In genomic region chr21:31261759-31262158, GRCh38 we compare ENCODE assay signal across 34 cellular contexts.
"Had no signal": no experiment of that assay in that cellular context is flagged by ENCODE, and none has a peak within 500 bp of the region (broad histone marks: within the 10 kb centered on the region; RNA-seq: fewer than 3 reads in every experiment).

No MANE protein-coding gene starts in this region.

- H3K36me3 ChIP-seq: adrenal gland, cardiac muscle cell, esophagus muscularis mucosa, gastrocnemius medialis, heart left ventricle had no signal

- H3K36me3 Mint-ChIP-seq: activated naive CD4-positive, alpha-beta T cell treated with anti-CD3 and anti-CD28 coated beads, Interleukin-2, amount 50 U/mL, for 24 hours had no signal

- H3K27me3 ChIP-seq: adrenal gland, body of pancreas, cardiac muscle cell, foreskin keratinocyte, gastrocnemius medialis, heart left ventricle had no signal

- ATAC-seq: activated CD8-positive, alpha-beta memory T cell treated with anti-CD3 and anti-CD28 coated beads, Interleukin-2, amount 10 ng/mL, durations not matched to agents 7 days and 5 days; activated naive CD8-positive, alpha-beta T cell treated with anti-CD3 and anti-CD28 coated beads, Interleukin-2, amount 50 U/mL, for 24 hours; body of pancreas; effector memory CD8-positive, alpha-beta T cell; foreskin keratinocyte; gastrocnemius medialis; heart left ventricle had no signal

- H3K27ac ChIP-seq: adrenal gland, body of pancreas, cardiac muscle cell, esophagus muscularis mucosa, foreskin keratinocyte, gastrocnemius medialis, heart left ventricle had no signal

- FAIRE-seq: colon had no signal

- H3K4me3 Mint-ChIP-seq: activated CD4-positive, alpha-beta memory T cell treated with anti-CD3 and anti-CD28 coated beads, Interleukin-2, amount 10 ng/mL, durations not matched to agents 7 days and 5 days; activated CD4-positive, alpha-beta T cell treated with anti-CD3 and anti-CD28 coated beads, Interleukin-2, amount 10 ng/mL, durations not matched to agents 7 days and 5 days; activated CD8-positive, alpha-beta memory T cell treated with anti-CD3 and anti-CD28 coated beads, Interleukin-2, amount 10 ng/mL, durations not matched to agents 7 days and 5 days; activated naive CD4-positive, alpha-beta T cell treated with anti-CD3 and anti-CD28 coated beads for 36 hours; activated naive CD4-positive, alpha-beta T cell treated with anti-CD3 and anti-CD28 coated beads, Interleukin-2, amount 50 U/mL, for 24 hours; activated naive CD8-positive, alpha-beta T cell treated with anti-CD3 and anti-CD28 coated beads for 36 hours; activated naive CD8-positive, alpha-beta T cell treated with anti-CD3 and anti-CD28 coated beads, Interleukin-2, amount 50 U/mL, for 24 hours; activated T-helper 1 cell treated with anti-CD3 and anti-CD28 coated beads, Interleukin-12 subunit alpha, Interleukin-12 subunit beta, Interleukin-2, Interleukin-4 antibody, amounts not matched to agents 30 ng/mL and 10 ng/mL and 1 ng/mL, durations not matched to agents 14 hours and 24 hours and 36 hours; effector memory CD8-positive, alpha-beta T cell had no signal

- H3K27me3 Mint-ChIP-seq: activated CD4-positive, alpha-beta memory T cell treated with anti-CD3 and anti-CD28 coated beads, Interleukin-2, amount 10 ng/mL, durations not matched to agents 7 days and 5 days; activated naive CD4-positive, alpha-beta T cell treated with anti-CD3 and anti-CD28 coated beads, Interleukin-2, amount 50 U/mL, for 24 hours; activated naive CD8-positive, alpha-beta T cell treated with anti-CD3 and anti-CD28 coated beads, Interleukin-2, amount 50 U/mL, for 24 hours had no signal

- H3K27ac Mint-ChIP-seq: activated CD4-positive, alpha-beta memory T cell treated with anti-CD3 and anti-CD28 coated beads, Interleukin-2, amount 10 ng/mL, durations not matched to agents 7 days and 5 days; activated CD4-positive, alpha-beta T cell treated with anti-CD3 and anti-CD28 coated beads, Interleukin-2, amount 10 ng/mL, durations not matched to agents 7 days and 5 days; activated CD8-positive, alpha-beta memory T cell treated with anti-CD3 and anti-CD28 coated beads, Interleukin-2, amount 10 ng/mL, durations not matched to agents 7 days and 5 days; activated naive CD4-positive, alpha-beta T cell treated with anti-CD3 and anti-CD28 coated beads for 36 hours; activated naive CD8-positive, alpha-beta T cell treated with anti-CD3 and anti-CD28 coated beads for 36 hours; activated naive CD8-positive, alpha-beta T cell treated with anti-CD3 and anti-CD28 coated beads, Interleukin-2, amount 50 U/mL, for 24 hours; activated T-helper 1 cell treated with anti-CD3 and anti-CD28 coated beads, Interleukin-12 subunit alpha, Interleukin-12 subunit beta, Interleukin-2, Interleukin-4 antibody, amounts not matched to agents 30 ng/mL and 10 ng/mL and 1 ng/mL, durations not matched to agents 14 hours and 24 hours and 36 hours; activated T-helper 2 cell treated with anti-CD3 and anti-CD28 coated beads, Interferon-gamma antibody, Interleukin-2, Interleukin-4, amounts not matched to agents 10 μg/mL and 5 μg/mL and 100 μg/mL, durations not matched to agents 14 hours and 24 hours and 36 hours had no signal

- H3K4me1 ChIP-seq: adrenal gland, esophagus muscularis mucosa, foreskin keratinocyte, gastrocnemius medialis had no signal

- DNase-seq: activated CD4-positive, alpha-beta memory T cell treated with anti-CD3 and anti-CD28 coated beads, Interleukin-2, amount 10 ng/mL, durations not matched to agents 7 days and 5 days; activated CD4-positive, alpha-beta T cell treated with anti-CD3 and anti-CD28 coated beads for 1 hour; activated CD4-positive, alpha-beta T cell treated with anti-CD3 and anti-CD28 coated beads for 4 hours; activated CD4-positive, alpha-beta T cell treated with anti-CD3 and anti-CD28 coated beads, Interleukin-2, amount 10 ng/mL, durations not matched to agents 7 days and 5 days; activated CD4-positive, alpha-beta T cell treated with anti-CD3 and anti-CD28 coated beads, Interleukin-2, amount 50 U/mL, for 4 hours; activated CD8-positive, alpha-beta memory T cell treated with anti-CD3 and anti-CD28 coated beads, Interleukin-2, amount 10 ng/mL, durations not matched to agents 7 days and 5 days; activated CD8-positive, alpha-beta memory T cell treated with anti-CD3 and anti-CD28 coated beads, Interleukin-2, amount 50 U/mL, for 4 hours; activated effector memory CD4-positive, alpha-beta T cell treated with anti-CD3 and anti-CD28 coated beads, Interleukin-2, amount 50 U/mL, for 16 hours; activated naive CD4-positive, alpha-beta T cell treated with anti-CD3 and anti-CD28 coated beads for 36 hours; activated naive CD8-positive, alpha-beta T cell treated with anti-CD3 and anti-CD28 coated beads for 36 hours; activated naive CD8-positive, alpha-beta T cell treated with anti-CD3 and anti-CD28 coated beads, Interleukin-2, amount 50 U/mL, for 24 hours; activated T-cell treated with anti-CD3 and anti-CD28 coated beads, Interleukin-2, amount 50 U/mL, for 1 hour; activated T-cell treated with anti-CD3 and anti-CD28 coated beads, Interleukin-2, amount 50 U/mL, for 48 hours; adrenal gland; amygdala; aorta; body of pancreas; central memory CD4-positive, alpha-beta T cell; cortex of kidney; dermis blood vessel endothelial cell; effector CD4-positive, alpha-beta T cell; effector memory CD8-positive, alpha-beta T cell; erythroblast; foreskin keratinocyte; gastrocnemius medialis; glutamatergic neuron; heart left ventricle; T-helper 2 cell had no signal

- H3K9me3 ChIP-seq: adrenal gland, body of pancreas, esophagus muscularis mucosa, gastrocnemius medialis, heart left ventricle had no signal

- H3K4me3 ChIP-seq: adrenal gland, body of pancreas, cardiac muscle cell, esophagus muscularis mucosa, gastrocnemius medialis, heart left ventricle had no signal

- H3K9me3 Mint-ChIP-seq: activated CD4-positive, alpha-beta memory T cell treated with anti-CD3 and anti-CD28 coated beads, Interleukin-2, amount 10 ng/mL, durations not matched to agents 7 days and 5 days; activated CD4-positive, alpha-beta T cell treated with anti-CD3 and anti-CD28 coated beads, Interleukin-2, amount 10 ng/mL, durations not matched to agents 7 days and 5 days; activated naive CD4-positive, alpha-beta T cell treated with anti-CD3 and anti-CD28 coated beads for 36 hours; activated naive CD4-positive, alpha-beta T cell treated with anti-CD3 and anti-CD28 coated beads, Interleukin-2, amount 50 U/mL, for 24 hours; activated naive CD8-positive, alpha-beta T cell treated with anti-CD3 and anti-CD28 coated beads for 36 hours; activated naive CD8-positive, alpha-beta T cell treated with anti-CD3 and anti-CD28 coated beads, Interleukin-2, amount 50 U/mL, for 24 hours; activated T-helper 1 cell treated with anti-CD3 and anti-CD28 coated beads, Interleukin-12 subunit alpha, Interleukin-12 subunit beta, Interleukin-2, Interleukin-4 antibody, amounts not matched to agents 30 ng/mL and 10 ng/mL and 1 ng/mL, durations not matched to agents 14 hours and 24 hours and 36 hours; activated T-helper 2 cell treated with anti-CD3 and anti-CD28 coated beads, Interferon-gamma antibody, Interleukin-2, Interleukin-4, amounts not matched to agents 10 μg/mL and 5 μg/mL and 100 μg/mL, durations not matched to agents 14 hours and 24 hours and 36 hours had no signal

- H3K4me1 Mint-ChIP-seq: activated CD8-positive, alpha-beta memory T cell treated with anti-CD3 and anti-CD28 coated beads, Interleukin-2, amount 10 ng/mL, durations not matched to agents 7 days and 5 days had no signal
